In genomic region chr19:49447485-49448431, GRCh38 we compare ENCODE assay signal across 8 cellular contexts. TPM values are rescaled to one million over a fixed set of nuclear protein-coding genes. Genes with fewer than 3 reads are reported as not detected.
DNase-seq lines count a peak whose midpoint lies in the region; ATAC-seq and TF ChIP-seq lines count a peak whose summit lies in the region.
"Had no signal": no experiment of that assay in that cellular context is flagged by ENCODE, and none has a peak within 500 bp of the region (broad histone marks: within the 10 kb centered on the region; RNA-seq: fewer than 3 reads in every experiment).

No MANE protein-coding gene starts in this region.

- no peak overlapping the region for H3K27ac ChIP-seq in CD8-positive, alpha-beta memory T cell (ENCODE audit: low read depth, low read length)
- H3K27ac ChIP-seq in left lung, result no peak overlapping the region

- H3K4me3 ChIP-seq in CD8-positive, alpha-beta memory T cell (ENCODE audit: low read length), result no peak overlapping the region
- H3K4me3 ChIP-seq in H7 (ENCODE audit: insufficient read depth, low read depth, low read length) (no peak overlapping the region), left lung (no peak overlapping the region)

- peak; percentile 35 for ATAC-seq in WTC11
- no peak for ATAC-seq in left lung

- no peaks in the 10 kb centered on the region for H3K9me3 Mint-ChIP-seq in CD8-positive, alpha-beta memory T cell
- H3K9me3 Mint-ChIP-seq in WTC11 (no peaks in the 10 kb centered on the region), immature natural killer cell (no peaks in the 10 kb centered on the region)

- peak overlapping the region in 6 of 8 donors; percentile 15 to 94 (median 57) for H3K27ac Mint-ChIP-seq in CD8-positive, alpha-beta memory T cell
- H3K27ac Mint-ChIP-seq in WTC11 (peak overlapping the region; percentile 84), immature natural killer cell (peak overlapping the region in 4 of 6 donors; percentile 16 to 72 (median 42))

- peaks cover 38 to 64% (median 39%) of the 10 kb centered on the region in 3 donors for H3K4me1 Mint-ChIP-seq in CD8-positive, alpha-beta memory T cell
- peaks cover 37% of the 10 kb centered on the region for H3K4me1 Mint-ChIP-seq in WTC11
- peaks cover 39% of the 10 kb centered on the region in 2 donors for H3K4me1 Mint-ChIP-seq in immature natural killer cell

- TF ChIP-seq CTCF in WTC11 (IDR thresholded peaks at IDR 0.05) (no peak), left lung (IDR thresholded peaks at IDR 0.05) (no peak)

- DNase-seq in CD8-positive, alpha-beta memory T cell, result no peak
- DNase-seq in H7, result peak; percentile 93
- peak; percentile 91 for DNase-seq in WTC11 (ENCODE audit: low spot score)
- no peak for DNase-seq in immature natural killer cell
- no peak for DNase-seq in mesenteric fat pad (ENCODE audit: low spot score)
- no peak for DNase-seq in NCI-H1694 (lab: John Stamatoyannopoulos, UW)
- DNase-seq in left lung, result no peak

- H3K27me3 ChIP-seq in CD8-positive, alpha-beta memory T cell (ENCODE audit: insufficient read depth, low read length, poor library complexity, severe bottlenecking), result no peaks in the 10 kb centered on the region
- H3K27me3 ChIP-seq in H7 (ENCODE audit: control insufficient read depth, insufficient read depth, low read length) (no peaks in the 10 kb centered on the region), left lung (peaks cover 0 to under 1% of the 10 kb centered on the region in 2 donors)

- peaks cover 8 to 53% (median 11%) of the 10 kb centered on the region in 3 donors for H3K36me3 Mint-ChIP-seq in CD8-positive, alpha-beta memory T cell
- H3K36me3 Mint-ChIP-seq in WTC11 (peaks cover 32% of the 10 kb centered on the region), immature natural killer cell (peaks cover 8 to 20% (median 16%) of the 10 kb centered on the region in 3 donors)

- H3K27me3 Mint-ChIP-seq in CD8-positive, alpha-beta memory T cell, result peaks cover 0 to 2% of the 10 kb centered on the region in 2 donors
- H3K27me3 Mint-ChIP-seq in WTC11 (ENCODE audit: low read depth), result no peaks in the 10 kb centered on the region
- peaks cover 2 to 14% (median 14%) of the 10 kb centered on the region in 3 donors for H3K27me3 Mint-ChIP-seq in immature natural killer cell (ENCODE audit: low read depth in 3 of 3)

- peaks cover 14% of the 10 kb centered on the region for H3K36me3 ChIP-seq in CD8-positive, alpha-beta memory T cell (ENCODE audit: insufficient read depth, low read length)
- H3K36me3 ChIP-seq in H7 (replicated peaks; ENCODE audit: control insufficient read depth, insufficient read depth, low read length) (peaks cover 7% of the 10 kb centered on the region), left lung (peaks cover 0 to 34% of the 10 kb centered on the region in 2 donors)

- H3K9me3 ChIP-seq in CD8-positive, alpha-beta memory T cell (ENCODE audit: low read length), result no peaks in the 10 kb centered on the region
- H3K9me3 ChIP-seq in left lung, result no peaks in the 10 kb centered on the region

- CTCF ChIA-PET in CD8-positive, alpha-beta memory T cell (lab: Charles Lee), result interaction anchor here (1.4 to 2.5 kb wide), 3 partner anchors 23 to 122 kb away, joined by 3 to 12 read pairs (median 5); no protein-coding TSS in a partner anchor
- CTCF ChIA-PET in WTC11 (lab: Charles Lee), result interaction anchor here (0.6 to 1.8 kb wide), 6 partner anchors 28 to 120 kb away, joined by 3 to 7 read pairs (median 4); partner anchors contain the start of gene TEAD2

- H3K4me3 Mint-ChIP-seq in CD8-positive, alpha-beta memory T cell, result peak overlapping the region in 2 of 7 donors; percentile 14 to 33
- H3K4me3 Mint-ChIP-seq in WTC11 (no peak overlapping the region), immature natural killer cell (peak overlapping the region in 1 of 5 donors; percentile 30)

- POLR2A ChIA-PET in CD8-positive, alpha-beta memory T cell (lab: Charles Lee), result interaction anchor here (0.6 kb wide), 2 partner anchors 52 to 108 kb away, joined by 3 to 9 read pairs; no protein-coding TSS in a partner anchor
- POLR2A ChIA-PET in WTC11 (lab: Charles Lee), result interaction anchor here (0.9 kb wide), 1 partner anchor 130 kb away, joined by 3 read pairs; no protein-coding TSS in a partner anchor

- H3K4me1 ChIP-seq in CD8-positive, alpha-beta memory T cell (ENCODE audit: insufficient read depth, low read length), result peaks cover 38% of the 10 kb centered on the region
- H3K4me1 ChIP-seq in left lung, result peaks cover 0 to 40% of the 10 kb centered on the region in 2 donors

- intact Hi-C loops in left lung (cut with DNase I), result no loop called here

TF ChIP-seq in WTC11, 78 proteins besides CTCF, POLR2A, EP300 and RAD21:
- TF ChIP-seq GRHL2 (CRISPR knock-in tag; IDR thresholded peaks at IDR 0.05; ENCODE audit: insufficient replicate concordance, severe bottlenecking) (no peak), TEAD4 (CRISPR knock-in tag; IDR thresholded peaks at IDR 0.05) (no peak), NR1H2 (CRISPR knock-in tag; IDR thresholded peaks at IDR 0.05) (no peak), SMAD3 (CRISPR knock-in tag; IDR thresholded peaks at IDR 0.05; ENCODE audit: borderline replicate concordance) (no peak), NFATC4 (CRISPR knock-in tag; IDR thresholded peaks at IDR 0.05) (no peak), ZBTB21 (CRISPR knock-in tag; IDR thresholded peaks at IDR 0.05; ENCODE audit: borderline replicate concordance) (no peak), ZNF423 (CRISPR knock-in tag; IDR thresholded peaks at IDR 0.05) (no peak)
- TF ChIP-seq, protein P1, sequence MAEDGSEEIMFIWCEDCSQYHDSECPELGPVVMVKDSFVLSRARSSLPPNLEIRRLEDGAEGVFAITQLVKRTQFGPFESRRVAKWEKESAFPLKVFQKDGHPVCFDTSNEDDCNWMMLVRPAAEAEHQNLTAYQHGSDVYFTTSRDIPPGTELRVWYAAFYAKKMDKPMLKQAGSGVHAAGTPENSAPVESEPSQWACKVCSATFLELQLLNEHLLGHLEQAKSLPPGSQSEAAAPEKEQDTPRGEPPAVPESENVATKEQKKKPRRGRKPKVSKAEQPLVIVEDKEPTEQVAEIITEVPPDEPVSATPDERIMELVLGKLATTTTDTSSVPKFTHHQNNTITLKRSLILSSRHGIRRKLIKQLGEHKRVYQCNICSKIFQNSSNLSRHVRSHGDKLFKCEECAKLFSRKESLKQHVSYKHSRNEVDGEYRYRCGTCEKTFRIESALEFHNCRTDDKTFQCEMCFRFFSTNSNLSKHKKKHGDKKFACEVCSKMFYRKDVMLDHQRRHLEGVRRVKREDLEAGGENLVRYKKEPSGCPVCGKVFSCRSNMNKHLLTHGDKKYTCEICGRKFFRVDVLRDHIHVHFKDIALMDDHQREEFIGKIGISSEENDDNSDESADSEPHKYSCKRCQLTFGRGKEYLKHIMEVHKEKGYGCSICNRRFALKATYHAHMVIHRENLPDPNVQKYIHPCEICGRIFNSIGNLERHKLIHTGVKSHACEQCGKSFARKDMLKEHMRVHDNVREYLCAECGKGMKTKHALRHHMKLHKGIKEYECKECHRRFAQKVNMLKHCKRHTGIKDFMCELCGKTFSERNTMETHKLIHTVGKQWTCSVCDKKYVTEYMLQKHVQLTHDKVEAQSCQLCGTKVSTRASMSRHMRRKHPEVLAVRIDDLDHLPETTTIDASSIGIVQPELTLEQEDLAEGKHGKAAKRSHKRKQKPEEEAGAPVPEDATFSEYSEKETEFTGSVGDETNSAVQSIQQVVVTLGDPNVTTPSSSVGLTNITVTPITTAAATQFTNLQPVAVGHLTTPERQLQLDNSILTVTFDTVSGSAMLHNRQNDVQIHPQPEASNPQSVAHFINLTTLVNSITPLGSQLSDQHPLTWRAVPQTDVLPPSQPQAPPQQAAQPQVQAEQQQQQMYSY (CRISPR knock-in tag; IDR thresholded peaks at IDR 0.05), result peak; percentile 84

RNA-seq across cellular contexts. Expression of gene PIH1D1, which starts 3.9 kb away (rescaled TPM):
- 100 to 1,000 TPM; 132 to 138 TPM for total RNA-seq in CD8-positive, alpha-beta memory T cell
- polyA plus RNA-seq in CD8-positive, alpha-beta memory T cell, result 81.8 TPM
- total RNA-seq in H7 (2014; rRNA removed; shearing (Covaris generic)), result 172 and 194 TPM in 2 replicates
- 153 to 170 TPM (median 156 TPM) in 3 replicates for total RNA-seq in WTC11 (2021)
- 10 to 100 TPM; 91.4 to 97.6 (median 93.3) TPM for polyA plus RNA-seq in immature natural killer cell
- total RNA-seq in mesenteric fat pad, result 50.2 TPM
- 10 to 100 TPM; 54.4 to 78.5 TPM for total RNA-seq in left lung

RNA-seq across cellular contexts. Expression of gene ALDH16A1, which starts 5.3 kb away (rescaled TPM):
- 10 to 100 TPM; 46.7 to 51.8 TPM for total RNA-seq in CD8-positive, alpha-beta memory T cell
- polyA plus RNA-seq in CD8-positive, alpha-beta memory T cell, result 32.5 TPM
- total RNA-seq in H7 (2014; rRNA removed; shearing (Covaris generic)), result 55.5 and 62.2 TPM in 2 replicates
- total RNA-seq in WTC11 (2021), result 44.3 to 53.6 TPM (median 52.6 TPM) in 3 replicates
- 10 to 100 TPM; 37.2 to 57.0 (median 42.4) TPM for polyA plus RNA-seq in immature natural killer cell
- total RNA-seq in mesenteric fat pad, result 32.1 TPM
- total RNA-seq in left lung, result 10 to 100 TPM; 29.3 to 54.2 TPM

RNA-seq across cellular contexts. Expression of gene SLC17A7, which starts 6.4 kb away (rescaled TPM):
- total RNA-seq in CD8-positive, alpha-beta memory T cell, result under 1 TPM; 0.07 to 0.09 TPM
- polyA plus RNA-seq in CD8-positive, alpha-beta memory T cell, result not detected
- total RNA-seq in H7 (2014; rRNA removed; shearing (Covaris generic)), result 0.14 and 0.26 TPM in 2 replicates
- total RNA-seq in WTC11 (2021) (1.6 to 2.8 TPM (median 2.1 TPM) in 3 replicates), mesenteric fat pad (2.3 TPM), left lung (under 1 TPM; 0.29 to 0.34 TPM)
- polyA plus RNA-seq in immature natural killer cell, result not detected

RNA-seq across cellular contexts. Expression of gene GFY, which starts 22.6 kb away (rescaled TPM):
- total RNA-seq in CD8-positive, alpha-beta memory T cell, result not detected
- polyA plus RNA-seq in CD8-positive, alpha-beta memory T cell, result not detected
- not detected in 2 replicates for total RNA-seq in H7 (2014; rRNA removed; shearing (Covaris generic))
- total RNA-seq in WTC11 (2021), result 0.85 to 1.4 TPM (median 0.87 TPM) in 3 replicates
- polyA plus RNA-seq in immature natural killer cell, result not detected
- not detected for total RNA-seq in mesenteric fat pad
- total RNA-seq in left lung, result not detected
- total RNA-seq: osteocyte had no signal

RNA-seq across cellular contexts. Expression of gene PTH2, which starts 24.5 kb away (rescaled TPM):
- total RNA-seq in CD8-positive, alpha-beta memory T cell, result not detected
- not detected for polyA plus RNA-seq in CD8-positive, alpha-beta memory T cell
- total RNA-seq in H7 (2014; rRNA removed; shearing (Covaris generic)), result not detected in 2 replicates
- total RNA-seq in WTC11 (2021), result 1.0 to 1.7 TPM (median 1.5 TPM) in 3 replicates
- polyA plus RNA-seq in immature natural killer cell, result not detected
- not detected for total RNA-seq in mesenteric fat pad
- not detected for total RNA-seq in left lung
- total RNA-seq: osteocyte had no signal

Comparison
In these comparisons a context has a peak if more than half of its experiments do, and no peak if none do; other contexts are left out.
1. DNase-seq: peak in H7 (single experiment) and WTC11 (single experiment); none in CD8-positive, alpha-beta memory T cell (0 of 5), immature natural killer cell (0 of 3), mesenteric fat pad (single experiment), NCI-H1694 (single experiment) and left lung (0 of 2).
2. Peak in every context shown above with its lines, with median percentiles within 50 percentile points of each other: H3K27ac Mint-ChIP-seq.